8 cellular contexts compared by ENCODE assay signal in genomic region chr17:28547623-28548416, GRCh38. TPM values are rescaled to one million over a fixed set of nuclear protein-coding genes. Genes with fewer than 3 reads are reported as not detected.
DNase-seq lines count a peak whose midpoint lies in the region; ATAC-seq and TF ChIP-seq lines count a peak whose summit lies in the region.

No MANE protein-coding gene starts in this region.

- ATAC-seq in GM21447 (IDR thresholded peaks at IDR 0.05; ENCODE audit: unreplicated experiment) = peak; percentile 39
- peak; percentile 73 to 84 for ATAC-seq in lower lobe of right lung
- no peak for ATAC-seq in HG03521 (IDR thresholded peaks at IDR 0.05; ENCODE audit: unreplicated experiment)

- peaks cover 12% of the 10 kb centered on the region for H3K4me1 Mint-ChIP-seq in Calu3 (ENCODE audit: low read depth, unreplicated experiment)

- no peaks in the 10 kb centered on the region for H3K9me3 Mint-ChIP-seq in Calu3 (ENCODE audit: low read depth, unreplicated experiment)

- H3K27ac Mint-ChIP-seq in Calu3 (ENCODE audit: unreplicated experiment) = no peak overlapping the region

- peak overlapping the region; percentile 21 for H3K27ac ChIP-seq in lower lobe of right lung

- no peak overlapping the region for H3K4me3 Mint-ChIP-seq in Calu3 (ENCODE audit: low read depth, unreplicated experiment)

- TF ChIP-seq CTCF in Calu3 (IDR thresholded peaks at IDR 0.05; ENCODE audit: unreplicated experiment) = peak; percentile 88
- peak; percentile 93 for TF ChIP-seq CTCF in lower lobe of right lung (IDR thresholded peaks at IDR 0.05)

- H3K36me3 ChIP-seq in lower lobe of right lung = peaks cover 12% of the 10 kb centered on the region

- intact Hi-C loops in Calu3 (cut with micrococcal nuclease; ENCODE audit: unreplicated experiment) (no loop called here), lower lobe of right lung (cut with DNase I) (loop anchor here (10.0 kb wide), 1 partner anchor 53 kb away; no protein-coding TSS in a partner anchor)

- peaks cover 16% of the 10 kb centered on the region for H3K36me3 Mint-ChIP-seq in Calu3 (ENCODE audit: insufficient read depth, unreplicated experiment)

- CTCF ChIA-PET in Calu3 (lab: Charles Lee) = interaction anchor here (0.8 kb wide), 1 partner anchor 50 kb away, joined by 3 read pairs; no protein-coding TSS in a partner anchor

- peak; percentile 87 for DNase-seq in Calu3
- peak; percentile 42 for DNase-seq in NCI-H510A (lab: John Stamatoyannopoulos, UW)
- DNase-seq in activated CD4-positive, alpha-beta T cell treated with anti-CD3 and anti-CD28 coated beads, Interleukin-2, amount 50 U/mL, for 1 hour = peak; percentile 51
- peak; percentile 43 to 63 for DNase-seq in dermis microvascular lymphatic vessel endothelial cell (ENCODE audit: low read depth in 2 of 2)
- DNase-seq in lower lobe of right lung = peak; percentile 82
- DNase-seq in stimulated activated CD8-positive, alpha-beta memory T cell treated with anti-CD3 and anti-CD28 coated beads, Interleukin-15, amount 100 ng/mL, for 24 hours (ENCODE audit: low read depth) = peak; percentile 41

- H3K4me1 ChIP-seq in lower lobe of right lung = peaks cover 39% of the 10 kb centered on the region

- no peaks in the 10 kb centered on the region for H3K27me3 ChIP-seq in lower lobe of right lung (ENCODE audit: low read depth)

- no TSS peak for BruUV-seq in Calu3 (replicated peaks; lab: Mats Ljungman, UMichigan)

- H3K27me3 Mint-ChIP-seq in Calu3 (ENCODE audit: unreplicated experiment) = peaks cover 15% of the 10 kb centered on the region

- no peak overlapping the region for H3K4me3 ChIP-seq in lower lobe of right lung

- H3K9me3 ChIP-seq in lower lobe of right lung = no peaks in the 10 kb centered on the region

RNA-seq across cellular contexts. Expression of gene UNC119, which starts 4.6 kb away (rescaled TPM):
- total RNA-seq in Calu3 (2022) (13.0 and 14.6 TPM in 2 replicates), dermis microvascular lymphatic vessel endothelial cell (18.0 and 25.7 TPM in 2 replicates), lower lobe of right lung (27.0 TPM)

RNA-seq across cellular contexts. Expression of gene PIGS, which starts 23.5 kb away (rescaled TPM):
- total RNA-seq in Calu3 (2022) (50.9 and 59.2 TPM in 2 replicates), dermis microvascular lymphatic vessel endothelial cell (44.2 and 56.3 TPM in 2 replicates), lower lobe of right lung (45.3 TPM)

RNA-seq across cellular contexts. Expression of gene ALDOC, which starts 28.9 kb away (rescaled TPM):
- total RNA-seq in Calu3 (2022) (2.6 and 2.8 TPM in 2 replicates), dermis microvascular lymphatic vessel endothelial cell (30.7 and 31.7 TPM in 2 replicates), lower lobe of right lung (11.6 TPM)

RNA-seq across cellular contexts. Expression of gene FOXN1, which starts 41.7 kb away (rescaled TPM):
- total RNA-seq in Calu3 (2022) = not detected in 2 replicates
- total RNA-seq in dermis microvascular lymphatic vessel endothelial cell = not detected in 2 replicates
- 0.15 TPM for total RNA-seq in lower lobe of right lung

RNA-seq across cellular contexts. Expression of gene SPAG5, which starts 51.0 kb away (rescaled TPM):
- 69.3 and 82.1 TPM in 2 replicates for total RNA-seq in Calu3 (2022)
- total RNA-seq in dermis microvascular lymphatic vessel endothelial cell = 10.9 and 22.2 TPM in 2 replicates
- 4.9 TPM for total RNA-seq in lower lobe of right lung
